In genomic region chr17:19657182-19657581, GRCh38 we compare ENCODE assay signal across 1 cellular context.
TF ChIP-seq lines count a peak whose summit lies in the region.

No MANE protein-coding gene starts in this region.

TF ChIP-seq in HepG2, 621 proteins besides CTCF, POLR2A, EP300 and RAD21 (continued from another document):
- no peak for TF ChIP-seq ZNF142 (CRISPR knock-in tag; IDR thresholded peaks at IDR 0.05)
- no peak for TF ChIP-seq ZNF367 (CRISPR knock-in tag; IDR thresholded peaks at IDR 0.05; ENCODE audit: borderline replicate concordance)
- TF ChIP-seq CSRNP2 (CRISPR knock-in tag; conservative IDR thresholded peaks at IDR 0.05; ENCODE audit: low read depth) = no peak
- 0 out of 2 replicates have a peak, but pooled peaks have one; percentile 16 for TF ChIP-seq RXRB (CRISPR knock-in tag; IDR thresholded peaks at IDR 0.05; ENCODE audit: borderline replicate concordance)
- peak; percentile 74; the same call in 1 of the 2 replicates for TF ChIP-seq ZBTB37 (CRISPR knock-in tag; IDR thresholded peaks at IDR 0.05)
- TF ChIP-seq HMG20B (CRISPR knock-in tag; conservative IDR thresholded peaks at IDR 0.05) = no peak
- no peak for TF ChIP-seq ZNF263 (CRISPR knock-in tag; IDR thresholded peaks at IDR 0.05)
- TF ChIP-seq ZNF33B (CRISPR knock-in tag; IDR thresholded peaks at IDR 0.05) = 0 out of 2 replicates have a peak, but pooled peaks have one; percentile 32
- TF ChIP-seq ZNF501 (CRISPR knock-in tag; IDR thresholded peaks at IDR 0.05) = peak; percentile 36; the same call in 1 of the 2 replicates
- TF ChIP-seq ZKSCAN8 (CRISPR knock-in tag; IDR thresholded peaks at IDR 0.05; ENCODE audit: borderline replicate concordance) = peak; percentile 26; the same call in 1 of the 2 replicates
- TF ChIP-seq SOX6 (IDR thresholded peaks at IDR 0.05) = no peak
- TF ChIP-seq SOX6 (CRISPR knock-in tag; IDR thresholded peaks at IDR 0.05) = 0 out of 2 replicates have a peak, but pooled peaks have one; percentile 9
- TF ChIP-seq KDM3A (CRISPR knock-in tag; IDR thresholded peaks at IDR 0.05; ENCODE audit: low read depth) = no peak
- TF ChIP-seq SIN3B (IDR thresholded peaks at IDR 0.05; ENCODE audit: low read length) = no peak
- peak; percentile 86 for TF ChIP-seq PRDM15 (CRISPR knock-in tag; IDR thresholded peaks at IDR 0.05)
- TF ChIP-seq ZNF331 (CRISPR knock-in tag; IDR thresholded peaks at IDR 0.05) = no peak
- no peak for TF ChIP-seq ZNF121 (CRISPR knock-in tag; IDR thresholded peaks at IDR 0.05)
- TF ChIP-seq FOXA1 (IDR thresholded peaks at IDR 0.05) = no peak
- peak; percentile 62 for TF ChIP-seq FOXA1 (CRISPR knock-in tag; IDR thresholded peaks at IDR 0.05)
TF ChIP-seq in HepG2: peak in this region for 25.
